Comparison of ENCODE assay signal across 8 cellular contexts in the genomic region with DNA sequence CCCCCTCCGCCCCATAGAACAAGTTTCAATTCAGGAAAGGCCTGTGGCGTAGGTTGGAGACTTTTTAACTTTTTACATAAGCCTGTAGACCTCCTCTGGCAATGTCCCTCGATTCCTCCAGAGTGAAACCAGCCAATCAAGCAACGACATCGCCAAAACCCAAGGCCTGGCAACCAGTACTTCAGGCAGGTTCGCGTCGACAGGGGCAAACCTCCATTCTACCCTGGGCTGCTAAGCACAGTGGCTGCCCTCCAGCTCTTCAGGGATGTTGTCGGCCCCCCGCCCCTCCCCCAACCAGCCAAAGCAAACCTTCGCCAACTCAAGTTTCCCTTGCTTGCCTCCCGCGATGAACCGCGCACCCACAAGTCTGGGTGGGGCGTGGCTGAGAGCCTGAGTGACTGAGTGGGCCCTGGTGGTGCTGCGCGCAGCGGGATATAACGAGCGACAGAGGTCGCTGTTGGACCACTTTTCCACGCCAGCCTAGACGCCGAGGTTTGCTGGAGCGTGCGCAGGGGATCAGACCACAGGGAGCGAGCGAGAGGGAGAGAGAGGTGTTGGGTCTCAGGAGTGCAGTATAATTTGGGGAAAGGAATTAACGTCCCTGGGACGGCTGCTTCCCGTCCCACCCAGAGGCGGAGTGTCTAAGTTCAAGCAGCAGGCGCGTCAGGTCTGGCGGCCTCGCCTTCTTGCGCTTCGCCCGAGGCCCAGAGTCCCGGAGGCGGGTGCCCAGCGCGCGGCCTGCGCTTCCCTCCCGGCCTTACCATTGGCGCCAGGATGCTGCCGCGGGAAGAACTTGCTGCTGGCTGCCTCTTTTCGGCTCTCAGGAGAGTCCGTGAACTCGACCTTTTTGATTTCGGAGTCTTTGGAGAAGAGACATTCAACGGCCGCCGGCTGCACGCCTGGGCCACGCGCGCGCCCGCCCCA. TPM values are rescaled to one million over a fixed set of nuclear protein-coding genes. Genes with fewer than 3 reads are reported as not detected.
DNase-seq lines count a peak whose midpoint lies in the region; ATAC-seq, FAIRE-seq and TF ChIP-seq lines count a peak whose summit lies in the region.

No MANE protein-coding gene starts in this region.

- H3K4me3 Mint-ChIP-seq in MCF 10A (ENCODE audit: unreplicated experiment): peak overlapping the region; percentile 73

- ATAC-seq in GM19372 (IDR thresholded peaks at IDR 0.05; ENCODE audit: low read depth, unreplicated experiment) (peak; percentile 97), HG03457 (IDR thresholded peaks at IDR 0.05; ENCODE audit: unreplicated experiment) (peak; percentile 96)

- H3K36me3 ChIP-seq in NT2/D1 (ENCODE audit: insufficient read depth, insufficient read length, low read length) (no peaks in the 10 kb centered on the region), small intestine (ENCODE audit: control insufficient read depth in 2 of 2, insufficient read depth in 2 of 2, low read length in 2 of 2) (no peaks in the 10 kb centered on the region)

- peak; percentile 89 for DNase-seq in DMS53 (lab: John Stamatoyannopoulos, UW)
- DNase-seq in NT2/D1 (ENCODE audit: low read depth, low spot score): no peak
- DNase-seq in MCF 10A (ENCODE audit: unreplicated experiment): peak; percentile 87
- DNase-seq in inferior parietal cortex (ENCODE audit: extremely low spot score): peak; percentile 66
- peak; percentile 81 for DNase-seq in small intestine
- no peak for DNase-seq in activated gamma-delta T cell (lab: John Stamatoyannopoulos, UW)

- peak; percentile 80 for TF ChIP-seq CTCF in MCF 10A (IDR thresholded peaks at IDR 0.05; ENCODE audit: unreplicated experiment)

- intact Hi-C loops in MCF 10A (cut with micrococcal nuclease): loop anchor here (1.0 to 10.0 kb wide), 5 partner anchors 327 to 1305 kb away; no protein-coding TSS in a partner anchor

- peaks cover 3% of the 10 kb centered on the region for H3K4me1 ChIP-seq in NT2/D1 (ENCODE audit: insufficient read depth, insufficient read length)
- H3K4me1 ChIP-seq in small intestine (ENCODE audit: control insufficient read depth in 2 of 2, insufficient read depth in 1 of 2, low read depth in 1 of 2, low read length in 1 of 2): peaks cover 0 to 2% of the 10 kb centered on the region in 2 donors

- H3K27ac ChIP-seq in small intestine (ENCODE audit: low read depth in 1 of 2, low read length in 1 of 2): no peak overlapping the region

- H3K27me3 ChIP-seq in NT2/D1 (ENCODE audit: insufficient read depth, insufficient read length): peaks cover 99% of the 10 kb centered on the region
- H3K27me3 ChIP-seq in small intestine (ENCODE audit: control insufficient read depth in 2 of 2, insufficient read depth in 2 of 2, low read length in 2 of 2): peaks cover 4 to 72% of the 10 kb centered on the region in 2 donors

- H3K9ac ChIP-seq in NT2/D1 (ENCODE audit: insufficient read length, low read depth): peak overlapping the region; percentile 67

- H3K9me3 Mint-ChIP-seq in MCF 10A (ENCODE audit: unreplicated experiment): no peaks in the 10 kb centered on the region

- H3K36me3 Mint-ChIP-seq in MCF 10A (ENCODE audit: insufficient read depth, unreplicated experiment): no peaks in the 10 kb centered on the region

- peaks cover 58% of the 10 kb centered on the region for H3K27me3 Mint-ChIP-seq in MCF 10A (ENCODE audit: insufficient read depth, unreplicated experiment)

- H3K4me1 Mint-ChIP-seq in MCF 10A (ENCODE audit: insufficient read depth, unreplicated experiment): peaks cover 7% of the 10 kb centered on the region

- 2 to 6% (median 5%) methylated on average over 57 to 63 of the region's 63 CpGs for WGBS in small intestine, 3 donors

- no TSS peak for BruUV-seq in MCF 10A (replicated peaks; lab: Mats Ljungman, UMichigan)

- POLR2A ChIA-PET in MCF 10A (lab: Yijun Ruan, JAX): no interaction called here

- CTCF ChIA-PET in MCF 10A (lab: Yijun Ruan, JAX): interaction anchor here (0.6 to 1.6 kb wide), 6 partner anchors 27 to 1000 kb away, joined by 3 to 5 read pairs (median 3); no protein-coding TSS in a partner anchor

- H3K27ac Mint-ChIP-seq in MCF 10A (ENCODE audit: low read depth, unreplicated experiment): no peak overlapping the region

- H3K9me3 ChIP-seq in NT2/D1 (ENCODE audit: insufficient read depth, low read length): no peaks in the 10 kb centered on the region
- H3K9me3 ChIP-seq in small intestine (ENCODE audit: control insufficient read depth, low read depth): no peaks in the 10 kb centered on the region

- FAIRE-seq in small intestine (lab: Jason Lieb, UNC): no peak

- H3K4me3 ChIP-seq in NT2/D1 (ENCODE audit: insufficient read length, low read depth) (peak overlapping the region; percentile 39), small intestine (ENCODE audit: low read depth in 1 of 2, low read length in 2 of 2) (peak overlapping the region in 1 of 2 donors; percentile 38)

RNA-seq across cellular contexts. Expression of gene PITX2, which starts 9.0 kb away (rescaled TPM):
- 0.77 and 0.79 TPM in 2 replicates for total RNA-seq in MCF 10A (2022)
- polyA plus RNA-seq in small intestine: 10 to 100 TPM in 1 of 3 donors, 1 to 10 TPM in 2; 6.5 to 13.2 (median 8.7) TPM

Comparison
In these comparisons a context has a peak if more than half of its experiments do, and no peak if none do; other contexts are left out.
1. DNase-seq: peak in DMS53 (single experiment), MCF 10A (single experiment), inferior parietal cortex (single experiment) and small intestine (single experiment); none in NT2/D1 (single experiment) and activated gamma-delta T cell (single experiment).